Comparison of ENCODE assay signal across 18 cellular contexts in the genomic region with DNA sequence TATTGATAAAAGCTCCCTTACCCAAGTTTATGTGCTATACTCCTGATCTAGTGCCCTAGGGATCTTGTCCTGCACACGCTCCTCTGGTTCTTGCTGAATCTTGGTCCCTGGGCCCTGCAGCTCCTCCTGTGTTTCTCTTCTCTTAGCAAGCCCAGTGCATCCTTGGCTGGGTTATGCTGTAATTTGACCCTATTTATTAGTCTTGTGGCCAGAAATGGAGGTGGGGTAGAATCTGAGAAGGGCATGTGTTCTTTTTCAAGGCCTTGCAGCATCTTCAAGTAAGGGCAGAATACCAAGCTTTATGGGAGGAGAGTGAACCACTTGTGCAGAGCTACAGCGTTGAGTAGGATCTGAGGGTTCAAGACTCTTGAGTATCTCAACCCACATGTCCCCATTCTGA.
"Had no signal": no experiment of that assay in that cellular context is flagged by ENCODE, and none has a peak within 500 bp of the region (broad histone marks: within the 10 kb centered on the region; RNA-seq: fewer than 3 reads in every experiment).

No MANE protein-coding gene starts in this region.

- H3K4me2 ChIP-seq: smooth muscle cell had no signal

- H3K4me3 ChIP-seq: right atrium auricular region, smooth muscle cell, tibial nerve, vagina had no signal

- H3K36me3 ChIP-seq: brain microvascular endothelial cell, right atrium auricular region, tibial nerve, vagina had no signal

- DNase-seq: activated CD4-positive, alpha-beta T cell treated with anti-CD3 and anti-CD28 coated beads, Interleukin-2, amount 10 ng/mL, durations not matched to agents 7 days and 5 days; activated CD8-positive, alpha-beta memory T cell treated with anti-CD3 and anti-CD28 coated beads, Interleukin-2, amount 50 U/mL, for 48 hours; activated gamma-delta T cell treated with Interleukin-2 at 50 U/mL for 16 hours; activated T-cell treated with anti-CD3 and anti-CD28 coated beads, Interleukin-2, amount 50 U/mL, for 72 hours; amygdala; brain microvascular endothelial cell; effector memory CD8-positive, alpha-beta T cell; hypothalamus; mesendoderm; nucleus accumbens; stimulated activated CD4-positive, alpha-beta T cell treated with anti-CD3 and anti-CD28 coated beads, Interleukin-4, amount 100 ng/mL, for 4 hours; stimulated activated CD8-positive, alpha-beta memory T cell treated with anti-CD3 and anti-CD28 coated beads, Interleukin-4, amount 100 ng/mL, for 48 hours; stimulated activated naive CD4-positive, alpha-beta T cell treated with Interleukin-2 at 50 U/mL for 16 hours; substantia nigra had no signal

- H3K4me1 ChIP-seq: right atrium auricular region, tibial nerve, vagina had no signal

- H3K27ac ChIP-seq: brain microvascular endothelial cell, right atrium auricular region, tibial nerve, vagina had no signal

- H3K27me3 ChIP-seq: brain microvascular endothelial cell, right atrium auricular region, tibial nerve, vagina had no signal

- H3K9me3 ChIP-seq: right atrium auricular region, tibial nerve, vagina had no signal
